Comparison of ENCODE assay signal across 8 cellular contexts in the genomic region with DNA sequence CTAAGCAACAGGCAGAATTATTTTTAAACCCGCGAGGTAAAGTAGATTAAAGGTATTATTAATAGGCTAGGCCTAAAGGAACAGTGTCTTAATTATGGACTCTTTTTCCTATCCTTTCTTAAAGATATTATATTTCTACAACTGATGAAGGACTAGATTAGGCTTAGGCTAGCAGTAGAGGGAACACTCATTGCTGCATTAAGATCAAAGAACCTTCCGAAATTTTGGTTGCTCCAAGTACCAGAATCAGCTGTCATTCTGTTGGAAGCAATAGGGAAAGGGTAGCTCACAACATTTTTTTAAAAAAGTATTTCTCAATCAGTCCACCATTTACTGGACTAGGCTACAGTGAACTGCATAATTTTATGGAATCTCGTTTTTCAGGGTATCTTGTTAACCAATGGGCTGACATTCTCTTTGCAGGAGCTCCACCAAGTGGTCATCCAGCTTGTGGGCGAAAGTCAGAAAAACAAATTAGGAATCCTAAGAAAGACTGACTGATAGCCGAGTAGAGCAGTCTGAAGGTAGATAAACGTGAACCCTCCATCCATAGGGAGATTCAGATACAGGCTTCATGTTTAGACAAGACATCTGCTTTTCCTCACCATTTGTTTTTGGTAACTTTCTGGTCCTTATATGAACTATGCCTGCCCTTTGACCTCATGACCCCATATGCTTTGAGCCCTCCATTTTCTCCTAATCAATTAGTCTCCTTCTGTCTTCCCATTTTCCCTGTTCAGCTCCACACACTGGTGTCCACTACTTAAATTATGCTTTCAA.
DNase-seq lines count a peak whose midpoint lies in the region; ATAC-seq and TF ChIP-seq lines count a peak whose summit lies in the region.

No MANE protein-coding gene starts in this region.

- no peaks in the 10 kb centered on the region for H3K9me2 ChIP-seq in PC-9 (ENCODE audit: insufficient read depth)

- H3K27ac ChIP-seq in PC-9 (no peak overlapping the region), brain microvascular endothelial cell (no peak overlapping the region), sigmoid colon (peak overlapping the region; percentile 44 to 54 (median 45))

- H3K4me3 ChIP-seq in PC-9, result no peak overlapping the region
- H3K4me3 ChIP-seq in brain microvascular endothelial cell (ENCODE audit: low read depth, low read length), result no peak overlapping the region
- peak overlapping the region in 2 of 4 donors; percentile 23 to 34 for H3K4me3 ChIP-seq in sigmoid colon

- no peaks in the 10 kb centered on the region for H3K27me3 ChIP-seq in PC-9 (ENCODE audit: insufficient read depth, low read depth)
- H3K27me3 ChIP-seq in brain microvascular endothelial cell (replicated peaks), result no peaks in the 10 kb centered on the region
- no peaks in the 10 kb centered on the region for H3K27me3 ChIP-seq in sigmoid colon

- peak overlapping the region; percentile 73 for H3K4me2 ChIP-seq in PC-9

- no TSS peak for BruUV-seq in PC-9 (replicated peaks; lab: Mats Ljungman, UMichigan)

- H3F3A ChIP-seq in PC-9 (ENCODE audit: insufficient read depth, low read depth), result peaks cover 9% of the 10 kb centered on the region

- peak; percentile 41 for ATAC-seq in GM19455 (IDR thresholded peaks at IDR 0.05; ENCODE audit: unreplicated experiment)
- ATAC-seq in HG03575 (IDR thresholded peaks at IDR 0.05; ENCODE audit: extremely low read depth, insufficient number of reproducible peaks, low FRiP score, unreplicated experiment), result peak; percentile 26

- H3K79me2 ChIP-seq in PC-9 (ENCODE audit: low read depth), result no peaks in the 10 kb centered on the region

- WGBS in sigmoid colon, 2 donors, result 41 to 52% methylated on average over 7 of the region's 7 CpGs

- peaks cover 33% of the 10 kb centered on the region for H3K4me1 ChIP-seq in PC-9 (replicated peaks; ENCODE audit: insufficient read depth)
- H3K4me1 ChIP-seq in sigmoid colon, result peaks cover 0 to 5% (median 2%) of the 10 kb centered on the region in 4 donors

- TF ChIP-seq CTCF in PC-9 (conservative IDR thresholded peaks at IDR 0.05) (peak; percentile 77), brain microvascular endothelial cell (IDR thresholded peaks at IDR 0.05; ENCODE audit: low read depth, low read length, missing control alignments) (peak; percentile 87), sigmoid colon (IDR thresholded peaks at IDR 0.05) (peak; percentile 44 to 79 (median 59))

- TF ChIP-seq POLR2A in sigmoid colon (IDR thresholded peaks at IDR 0.05), result no peak

- in situ Hi-C loops in brain microvascular endothelial cell (cut with HindIII; ENCODE audit: low pct_ligation_motif_present, low sequenced_read_pairs), result no loop called here

- no peak for TF ChIP-seq EP300 in sigmoid colon (IDR thresholded peaks at IDR 0.05)

- H2AFZ ChIP-seq in PC-9, result peak overlapping the region; percentile 78

- H3K36me3 ChIP-seq in PC-9 (ENCODE audit: low read depth) (no peaks in the 10 kb centered on the region), brain microvascular endothelial cell (replicated peaks) (no peaks in the 10 kb centered on the region), sigmoid colon (no peaks in the 10 kb centered on the region)

- H3K9me3 ChIP-seq in PC-9 (ENCODE audit: insufficient read depth, low read depth) (no peaks in the 10 kb centered on the region), sigmoid colon (no peaks in the 10 kb centered on the region)

- CTCF ChIA-PET in PC-9 (lab: Charles Lee), result interaction anchor here (0.6 kb wide), 1 partner anchor 256 kb away, joined by 3 read pairs; no protein-coding TSS in a partner anchor

- POLR2A ChIA-PET in PC-9 (lab: Charles Lee; ENCODE audit: unreplicated experiment), result no interaction called here

- no peaks in the 10 kb centered on the region for H4K20me1 ChIP-seq in PC-9 (ENCODE audit: insufficient read depth)

- intact Hi-C loops in PC-9 (cut with micrococcal nuclease; ENCODE audit: unreplicated experiment), result loop anchor here (1.0 to 10.0 kb wide), 3 partner anchors 104 to 258 kb away; a partner anchor contains a TSS
- intact Hi-C loops in sigmoid colon (cut with DNase I), result loop anchor here (2.0 kb wide), 1 partner anchor 126 kb away; no protein-coding TSS in a partner anchor

- peak; percentile 74 for DNase-seq in DMS114 treated with DMSO at 0.1 percent for 48 hours (lab: John Stamatoyannopoulos, UW; ENCODE audit: unreplicated experiment)
- peak; percentile 42 to 68 for DNase-seq in PC-9
- DNase-seq in brain microvascular endothelial cell, result peak; percentile 62
- peak; percentile 49 for DNase-seq in iPS DF 4.7 (ENCODE audit: extremely low read depth, low spot score)
- no peak for DNase-seq in sigmoid colon
- no peak for DNase-seq in mesenteric fat pad (ENCODE audit: low spot score)

Comparison
In these comparisons a context has a peak if more than half of its experiments do, and no peak if none do; other contexts are left out.
1. DNase-seq: peak in DMS114 treated with DMSO at 0.1 percent for 48 hours (single experiment), PC-9 (2 of 2), brain microvascular endothelial cell (single experiment) and iPS DF 4.7 (single experiment); none in sigmoid colon (single experiment) and mesenteric fat pad (single experiment).
2. H3K27ac ChIP-seq: peak in sigmoid colon (4 of 4); none in PC-9 (single experiment) and brain microvascular endothelial cell (single experiment).
3. Peak in every context shown above with its lines, with median percentiles within 50 percentile points of each other: CTCF ChIP-seq.